In the genomic region with DNA sequence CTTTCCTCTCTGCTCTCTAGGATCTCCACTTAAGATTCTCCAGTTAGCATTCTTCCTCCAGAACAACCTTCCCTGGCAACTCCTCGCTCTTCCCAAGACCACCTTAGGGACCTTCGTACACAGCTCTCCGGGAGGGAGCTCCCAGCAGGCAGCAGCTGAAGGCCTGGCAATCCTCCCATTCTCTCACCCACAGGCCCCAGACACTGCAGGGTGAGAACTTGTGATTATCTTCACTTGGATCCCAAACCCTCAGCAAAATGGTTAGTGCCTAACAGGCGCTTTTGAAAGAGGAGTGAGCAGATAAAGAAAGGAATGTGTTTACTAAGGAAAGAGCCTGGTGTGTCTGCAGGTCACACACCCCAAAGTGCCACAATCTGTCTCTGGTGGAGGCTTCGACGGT, we compare ENCODE assay signal across 1 cellular context.
TF ChIP-seq lines count a peak whose summit lies in the region.

No MANE protein-coding gene starts in this region.

TF ChIP-seq in GM23338, 12 proteins besides CTCF, POLR2A, EP300 and RAD21 (continued from another document):
- TF ChIP-seq, protein P1, sequence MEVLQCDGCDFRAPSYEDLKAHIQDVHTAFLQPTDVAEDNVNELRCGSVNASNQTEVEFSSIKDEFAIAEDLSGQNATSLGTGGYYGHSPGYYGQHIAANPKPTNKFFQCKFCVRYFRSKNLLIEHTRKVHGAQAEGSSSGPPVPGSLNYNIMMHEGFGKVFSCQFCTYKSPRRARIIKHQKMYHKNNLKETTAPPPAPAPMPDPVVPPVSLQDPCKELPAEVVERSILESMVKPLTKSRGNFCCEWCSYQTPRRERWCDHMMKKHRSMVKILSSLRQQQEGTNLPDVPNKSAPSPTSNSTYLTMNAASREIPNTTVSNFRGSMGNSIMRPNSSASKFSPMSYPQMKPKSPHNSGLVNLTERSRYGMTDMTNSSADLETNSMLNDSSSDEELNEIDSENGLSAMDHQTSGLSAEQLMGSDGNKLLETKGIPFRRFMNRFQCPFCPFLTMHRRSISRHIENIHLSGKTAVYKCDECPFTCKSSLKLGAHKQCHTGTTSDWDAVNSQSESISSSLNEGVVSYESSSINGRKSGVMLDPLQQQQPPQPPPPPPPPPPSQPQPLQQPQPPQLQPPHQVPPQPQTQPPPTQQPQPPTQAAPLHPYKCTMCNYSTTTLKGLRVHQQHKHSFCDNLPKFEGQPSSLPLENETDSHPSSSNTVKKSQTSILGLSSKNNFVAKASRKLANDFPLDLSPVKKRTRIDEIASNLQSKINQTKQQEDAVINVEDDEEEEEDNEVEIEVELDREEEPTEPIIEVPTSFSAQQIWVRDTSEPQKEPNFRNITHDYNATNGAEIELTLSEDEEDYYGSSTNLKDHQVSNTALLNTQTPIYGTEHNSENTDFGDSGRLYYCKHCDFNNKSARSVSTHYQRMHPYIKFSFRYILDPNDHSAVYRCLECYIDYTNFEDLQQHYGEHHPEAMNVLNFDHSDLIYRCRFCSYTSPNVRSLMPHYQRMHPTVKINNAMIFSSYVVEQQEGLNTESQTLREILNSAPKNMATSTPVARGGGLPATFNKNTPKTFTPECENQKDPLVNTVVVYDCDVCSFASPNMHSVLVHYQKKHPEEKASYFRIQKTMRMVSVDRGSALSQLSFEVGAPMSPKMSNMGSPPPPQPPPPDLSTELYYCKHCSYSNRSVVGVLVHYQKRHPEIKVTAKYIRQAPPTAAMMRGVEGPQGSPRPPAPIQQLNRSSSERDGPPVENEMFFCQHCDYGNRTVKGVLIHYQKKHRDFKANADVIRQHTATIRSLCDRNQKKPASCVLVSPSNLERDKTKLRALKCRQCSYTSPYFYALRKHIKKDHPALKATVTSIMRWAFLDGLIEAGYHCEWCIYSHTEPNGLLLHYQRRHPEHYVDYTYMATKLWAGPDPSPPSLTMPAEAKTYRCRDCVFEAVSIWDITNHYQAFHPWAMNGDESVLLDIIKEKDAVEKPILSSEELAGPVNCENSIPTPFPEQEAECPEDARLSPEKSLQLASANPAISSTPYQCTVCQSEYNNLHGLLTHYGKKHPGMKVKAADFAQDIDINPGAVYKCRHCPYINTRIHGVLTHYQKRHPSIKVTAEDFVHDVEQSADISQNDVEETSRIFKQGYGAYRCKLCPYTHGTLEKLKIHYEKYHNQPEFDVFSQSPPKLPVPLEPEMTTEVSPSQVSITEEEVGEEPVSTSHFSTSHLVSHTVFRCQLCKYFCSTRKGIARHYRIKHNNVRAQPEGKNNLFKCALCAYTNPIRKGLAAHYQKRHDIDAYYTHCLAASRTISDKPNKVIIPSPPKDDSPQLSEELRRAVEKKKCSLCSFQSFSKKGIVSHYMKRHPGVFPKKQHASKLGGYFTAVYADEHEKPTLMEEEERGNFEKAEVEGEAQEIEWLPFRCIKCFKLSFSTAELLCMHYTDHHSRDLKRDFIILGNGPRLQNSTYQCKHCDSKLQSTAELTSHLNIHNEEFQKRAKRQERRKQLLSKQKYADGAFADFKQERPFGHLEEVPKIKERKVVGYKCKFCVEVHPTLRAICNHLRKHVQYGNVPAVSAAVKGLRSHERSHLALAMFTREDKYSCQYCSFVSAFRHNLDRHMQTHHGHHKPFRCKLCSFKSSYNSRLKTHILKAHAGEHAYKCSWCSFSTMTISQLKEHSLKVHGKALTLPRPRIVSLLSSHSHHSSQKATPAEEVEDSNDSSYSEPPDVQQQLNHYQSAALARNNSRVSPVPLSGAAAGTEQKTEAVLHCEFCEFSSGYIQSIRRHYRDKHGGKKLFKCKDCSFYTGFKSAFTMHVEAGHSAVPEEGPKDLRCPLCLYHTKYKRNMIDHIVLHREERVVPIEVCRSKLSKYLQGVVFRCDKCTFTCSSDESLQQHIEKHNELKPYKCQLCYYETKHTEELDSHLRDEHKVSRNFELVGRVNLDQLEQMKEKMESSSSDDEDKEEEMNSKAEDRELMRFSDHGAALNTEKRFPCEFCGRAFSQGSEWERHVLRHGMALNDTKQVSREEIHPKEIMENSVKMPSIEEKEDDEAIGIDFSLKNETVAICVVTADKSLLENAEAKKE (CRISPR knock-in tag; IDR thresholded peaks at IDR 0.05), result no peak
- TF ChIP-seq NANOG (IDR thresholded peaks at IDR 0.05; ENCODE audit: borderline replicate concordance) (no peak), JUNB (IDR thresholded peaks at IDR 0.05; ENCODE audit: unreplicated experiment) (no peak)
